8 cellular contexts compared by ENCODE assay signal in genomic region chr3:49007068-49007770, GRCh38. TPM values are rescaled to one million over a fixed set of nuclear protein-coding genes. Genes with fewer than 3 reads are reported as not detected.
A peak's percentile ranks its signal among the peaks of the same experiment; 100 is the strongest.
DNase-seq lines count a peak whose midpoint lies in the region; ATAC-seq and TF ChIP-seq lines count a peak whose summit lies in the region.

Gene WDR6 (plus strand): TSS chr3:49007391. CDS start chr3:49007432, 41 bp downstream.

- H3K9ac ChIP-seq in duodenal mucosa (ENCODE audit: low read depth in 1 of 2, low read length in 2 of 2): peak within 1 kb of the TSS; percentile 98 to 99

- H3K4me3 Mint-ChIP-seq in CD4-positive, alpha-beta memory T cell: peak within 1 kb of the TSS; percentile 93 to 99 (median 98)
- peak within 1 kb of the TSS; percentile 95 for H3K4me3 Mint-ChIP-seq in activated CD4-positive, alpha-beta memory T cell treated with anti-CD3 and anti-CD28 coated beads for 36 hours

- peaks cover 0 to 24% of the 10 kb centered on the region in 2 donors for H3K36me3 Mint-ChIP-seq in CD4-positive, alpha-beta memory T cell
- peaks cover 21% of the 10 kb centered on the region for H3K36me3 Mint-ChIP-seq in activated CD4-positive, alpha-beta memory T cell treated with anti-CD3 and anti-CD28 coated beads for 36 hours

- ATAC-seq in GM19438 (IDR thresholded peaks at IDR 0.05; ENCODE audit: low read depth, unreplicated experiment): peak; percentile 89
- ATAC-seq in HG03575 (IDR thresholded peaks at IDR 0.05; ENCODE audit: extremely low read depth, insufficient number of reproducible peaks, low FRiP score, unreplicated experiment): peak; percentile 71
- ATAC-seq in right lobe of liver: peak; percentile 84 to 94 (median 94)

- no peaks in the 10 kb centered on the region for H3K9me3 ChIP-seq in CD4-positive, alpha-beta memory T cell (ENCODE audit: control insufficient read depth in 1 of 2, low read length in 2 of 2)
- H3K9me3 ChIP-seq in duodenal mucosa (ENCODE audit: control insufficient read depth in 1 of 2, low read length in 2 of 2) (no peaks in the 10 kb centered on the region), right lobe of liver (no peaks in the 10 kb centered on the region)

- 5% methylated on average over 12 of the region's 65 CpGs for WGBS in right lobe of liver (ENCODE audit: insufficient coverage, low coverage, low lambda C conversion rate, missing lambda C conversion rate)

- POLR2A ChIA-PET in CD4-positive, alpha-beta memory T cell (lab: Charles Lee; ENCODE audit: partially characterized antibody): interaction anchor here (0.7 to 22.1 kb wide), 24 partner anchors 10 to 1594 kb away, joined by 3 to 629 read pairs (median 4); partner anchors contain the start of genes ARIH2, DAG1, DALRD3 and IMPDH2
- POLR2A ChIA-PET in activated CD4-positive, alpha-beta memory T cell treated with anti-CD3 and anti-CD28 coated beads for 36 hours (lab: Charles Lee): interaction anchor here (0.5 to 7.8 kb wide), 13 partner anchors 12 to 462 kb away, joined by 3 to 135 read pairs (median 4); partner anchors contain the start of genes ARIH2, DALRD3, IMPDH2 and NDUFAF3

- intact Hi-C loops in CD4-positive, alpha-beta memory T cell (cut with micrococcal nuclease): loop anchor here (1.0 to 5.0 kb wide), 5 partner anchors 14 to 320 kb away; partner anchors contain the start of genes IMPDH2, NCKIPSD, P4HTM and QRICH1
- intact Hi-C loops in activated CD4-positive, alpha-beta memory T cell treated with anti-CD3 and anti-CD28 coated beads for 36 hours (cut with micrococcal nuclease): loop anchor here (1.0 to 5.0 kb wide), 5 partner anchors 14 to 450 kb away; partner anchors contain the start of genes ARIH2 and PFKFB4
- intact Hi-C loops in right lobe of liver (cut with DNase I): no loop called here

- peaks cover 10% of the 10 kb centered on the region for H3K36me3 ChIP-seq in CD4-positive, alpha-beta memory T cell (ENCODE audit: insufficient read depth, low read length)
- H3K36me3 ChIP-seq in duodenal mucosa (ENCODE audit: control insufficient read depth in 1 of 2, insufficient read depth in 2 of 2, low read length in 2 of 2) (peaks cover 0 to 14% of the 10 kb centered on the region in 2 donors), right lobe of liver (peaks cover 0 to 7% (median 0%) of the 10 kb centered on the region in 4 donors)

- peaks cover 15 to 37% (median 24%) of the 10 kb centered on the region in 4 donors for H3K4me1 Mint-ChIP-seq in CD4-positive, alpha-beta memory T cell
- peaks cover 21% of the 10 kb centered on the region for H3K4me1 Mint-ChIP-seq in activated CD4-positive, alpha-beta memory T cell treated with anti-CD3 and anti-CD28 coated beads for 36 hours (ENCODE audit: low read depth)

- DNase-seq in CD4-positive, alpha-beta memory T cell: peak; percentile 95 to 98 (median 97)
- DNase-seq in NCI-H82 (lab: John Stamatoyannopoulos, UW) (peak; percentile 99), right lobe of liver (peak; percentile 98)
- DNase-seq in activated CD4-positive, alpha-beta memory T cell treated with anti-CD3 and anti-CD28 coated beads for 36 hours: peak; percentile 99
- DNase-seq in stimulated activated CD4-positive, alpha-beta T cell treated with anti-CD3 and anti-CD28 coated beads, Interleukin-4, amount 100 ng/mL, for 4 hours: peak; percentile 94 to 98

- H3K4me1 ChIP-seq in CD4-positive, alpha-beta memory T cell (ENCODE audit: insufficient read depth, low read length): peaks cover 20% of the 10 kb centered on the region
- H3K4me1 ChIP-seq in duodenal mucosa (ENCODE audit: control insufficient read depth in 1 of 2, insufficient read depth in 2 of 2, low read length in 2 of 2) (peaks cover 15 to 19% of the 10 kb centered on the region in 2 donors), right lobe of liver (peaks cover 0 to 29% (median 11%) of the 10 kb centered on the region in 4 donors)

- peak within 1 kb of the TSS; percentile 81 to 97 for H3K4me3 ChIP-seq in CD4-positive, alpha-beta memory T cell (ENCODE audit: low read length in 2 of 2)
- H3K4me3 ChIP-seq in duodenal mucosa (ENCODE audit: low read depth in 1 of 2, low read length in 2 of 2) (peak within 1 kb of the TSS; percentile 90 to 94), right lobe of liver (peak within 1 kb of the TSS; percentile 65 to 94 (median 77))

- peak within 1 kb of the TSS; percentile 95 to 100 (median 99) for H3K27ac Mint-ChIP-seq in CD4-positive, alpha-beta memory T cell
- H3K27ac Mint-ChIP-seq in activated CD4-positive, alpha-beta memory T cell treated with anti-CD3 and anti-CD28 coated beads for 36 hours: peak within 1 kb of the TSS; percentile 98

- H3K9me3 Mint-ChIP-seq in CD4-positive, alpha-beta memory T cell: peaks cover 0 to 2% (median 0%) of the 10 kb centered on the region in 8 donors
- H3K9me3 Mint-ChIP-seq in activated CD4-positive, alpha-beta memory T cell treated with anti-CD3 and anti-CD28 coated beads for 36 hours: no peaks in the 10 kb centered on the region

- TF ChIP-seq CTCF in right lobe of liver (IDR thresholded peaks at IDR 0.05): peak; percentile 46 to 56 (median 50)

- H3K27ac ChIP-seq in CD4-positive, alpha-beta memory T cell (ENCODE audit: low read depth, low read length): peak within 1 kb of the TSS; percentile 87
- H3K27ac ChIP-seq in duodenal mucosa (ENCODE audit: low read depth, low read length) (peak within 1 kb of the TSS; percentile 98), right lobe of liver (peak within 1 kb of the TSS; percentile 83 to 91 (median 86))

- no peaks in the 10 kb centered on the region for H3K27me3 ChIP-seq in CD4-positive, alpha-beta memory T cell (ENCODE audit: insufficient read depth, low read length)
- H3K27me3 ChIP-seq in duodenal mucosa (ENCODE audit: control insufficient read depth in 1 of 2, insufficient read depth in 2 of 2, low read length in 2 of 2): no peaks in the 10 kb centered on the region
- no peaks in the 10 kb centered on the region for H3K27me3 ChIP-seq in right lobe of liver

- no peaks in the 10 kb centered on the region for H3K27me3 Mint-ChIP-seq in CD4-positive, alpha-beta memory T cell
- H3K27me3 Mint-ChIP-seq in activated CD4-positive, alpha-beta memory T cell treated with anti-CD3 and anti-CD28 coated beads for 36 hours: no peaks in the 10 kb centered on the region

- TF ChIP-seq POLR2A in right lobe of liver (IDR thresholded peaks at IDR 0.05): peak; percentile 52

- CTCF ChIA-PET in CD4-positive, alpha-beta memory T cell (lab: Charles Lee; ENCODE audit: partially characterized antibody): interaction anchor here (0.6 to 10.3 kb wide), 19 partner anchors 12 to 442 kb away, joined by 3 to 173 read pairs (median 4); partner anchors contain the start of genes DALRD3, IMPDH2, IP6K2 and NDUFAF3
- CTCF ChIA-PET in activated CD4-positive, alpha-beta memory T cell treated with anti-CD3 and anti-CD28 coated beads for 36 hours (lab: Charles Lee): interaction anchor here (0.6 to 4.7 kb wide), 18 partner anchors 10 to 1145 kb away, joined by 3 to 65 read pairs (median 4); partner anchors contain the start of genes DALRD3, NDUFAF3, P4HTM and QRICH1

RNA-seq across cellular contexts. Expression of gene WDR6, which starts in this region (rescaled TPM):
- total RNA-seq in CD4-positive, alpha-beta memory T cell: 100 to 1,000 TPM; 287 to 295 TPM
- 100 to 1,000 TPM; 105 to 143 TPM for polyA plus RNA-seq in CD4-positive, alpha-beta memory T cell
- total RNA-seq in activated CD4-positive, alpha-beta memory T cell treated with anti-CD3 and anti-CD28 coated beads for 36 hours: 100 to 1,000 TPM; 139 to 144 TPM
- total RNA-seq in right lobe of liver: 10 to 100 TPM; 35.7 to 72.9 (median 65.4) TPM

Comparison
In these comparisons a context has a peak if more than half of its experiments do, and no peak if none do; other contexts are left out.
1. Peak in every context shown above with its lines: DNase-seq, ATAC-seq, H3K4me3 ChIP-seq and H3K27ac ChIP-seq.
2. intact Hi-C loops: an anchor here in CD4-positive, alpha-beta memory T cell (1.0 to 5.0 kb wide) and activated CD4-positive, alpha-beta memory T cell treated with anti-CD3 and anti-CD28 coated beads for 36 hours (1.0 to 5.0 kb wide); none called in right lobe of liver.